ENCODE assay signal across 9 cellular contexts in the genomic region with DNA sequence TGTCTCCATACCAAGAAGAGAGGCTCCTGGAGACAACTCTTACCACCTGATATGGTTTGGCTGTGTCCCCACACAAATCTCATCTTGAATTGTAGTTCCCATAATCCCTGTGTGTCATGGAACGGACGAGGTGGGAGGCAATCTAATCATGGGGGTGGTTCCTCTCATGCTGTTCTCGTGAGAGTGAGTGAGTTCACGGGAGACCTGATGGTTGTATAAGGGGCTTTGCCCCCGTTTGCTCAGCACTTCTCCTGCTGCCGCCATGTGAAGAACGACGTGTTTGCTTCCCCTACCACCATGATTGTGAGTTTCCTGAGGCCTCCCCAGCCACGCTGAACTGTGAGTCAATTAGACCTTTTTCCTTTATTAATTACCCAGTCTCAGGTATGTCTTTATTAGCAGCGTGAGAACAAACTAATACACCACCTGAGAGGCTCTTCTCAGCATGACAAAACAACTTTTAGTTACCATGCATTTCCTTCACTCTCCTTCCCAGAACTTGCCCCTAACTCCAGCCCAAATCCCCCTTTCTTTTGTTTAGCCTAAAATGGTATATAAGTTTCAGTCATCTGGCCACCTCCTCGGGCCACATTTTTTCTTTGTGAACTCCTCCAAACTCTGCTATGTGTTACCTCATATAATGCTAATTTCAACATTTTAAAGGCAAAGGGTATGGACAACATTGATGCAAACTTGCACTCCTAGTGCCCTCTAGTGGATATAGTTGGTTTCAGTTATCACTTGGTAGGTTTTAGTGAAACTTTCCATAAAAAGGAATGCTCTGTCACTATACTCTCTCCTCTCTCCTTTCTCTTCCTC. TPM values are rescaled to one million over a fixed set of nuclear protein-coding genes. Genes with fewer than 3 reads are reported as not detected.
DNase-seq lines count a peak whose midpoint lies in the region; ATAC-seq and TF ChIP-seq lines count a peak whose summit lies in the region.
"Had no signal": no experiment of that assay in that cellular context is flagged by ENCODE, and none has a peak within 500 bp of the region (broad histone marks: within the 10 kb centered on the region; RNA-seq: fewer than 3 reads in every experiment).

No MANE protein-coding gene starts in this region.

- TF ChIP-seq POLR2A in adrenal gland (IDR thresholded peaks at IDR 0.05) (no peak), suprapubic skin (IDR thresholded peaks at IDR 0.05) (no peak)

- H3K9me3 ChIP-seq in adrenal gland (replicated peaks in 1 of 3), result no peaks in the 10 kb centered on the region
- H3K9me3 ChIP-seq in iPS-18a (ENCODE audit: control insufficient read depth, low read depth, low read length), result no peaks in the 10 kb centered on the region
- H3K9me3 ChIP-seq in suprapubic skin, result no peaks in the 10 kb centered on the region

- ATAC-seq in HG02973 (IDR thresholded peaks at IDR 0.05; ENCODE audit: unreplicated experiment), result peak; percentile 66

- 54 to 66% (median 64%) methylated on average over 9 to 11 of the region's 11 CpGs for WGBS in adrenal gland, 4 donors
- WGBS in suprapubic skin, result 77% methylated on average over 11 of the region's 11 CpGs

- intact Hi-C loops in adrenal gland (cut with DNase I), result no loop called here

- H3K27me3 ChIP-seq in adrenal gland, result no peaks in the 10 kb centered on the region
- H3K27me3 ChIP-seq in iPS-18a (ENCODE audit: control insufficient read depth, insufficient read depth, low read length), result no peaks in the 10 kb centered on the region
- H3K27me3 ChIP-seq in suprapubic skin, result no peaks in the 10 kb centered on the region

- H3K27ac ChIP-seq in adrenal gland (no peak overlapping the region), iPS-18a (ENCODE audit: low read length) (peak overlapping the region; percentile 6), suprapubic skin (no peak overlapping the region)

- peak; percentile 49 for DNase-seq in AG10803 (ENCODE audit: low read depth)
- DNase-seq in GM13976 (ENCODE audit: low spot score), result peak; percentile 45
- DNase-seq in NCI-H2227 (lab: John Stamatoyannopoulos, UW; ENCODE audit: unreplicated experiment), result peak; percentile 62
- no peak for DNase-seq in adrenal gland
- no peak for DNase-seq in suprapubic skin (ENCODE audit: low spot score in 2 of 2)
- no peak for DNase-seq in COLO668 (lab: John Stamatoyannopoulos, UW; ENCODE audit: unreplicated experiment)

- no peak overlapping the region for H3K4me3 ChIP-seq in AG10803 (ENCODE audit: low read length)
- no peak overlapping the region for H3K4me3 ChIP-seq in adrenal gland
- peak overlapping the region; percentile 31 for H3K4me3 ChIP-seq in iPS-18a (ENCODE audit: low read length)
- no peak overlapping the region for H3K4me3 ChIP-seq in suprapubic skin

- H3K36me3 ChIP-seq in adrenal gland (replicated peaks in 1 of 2) (no peaks in the 10 kb centered on the region), iPS-18a (ENCODE audit: control insufficient read depth, low read depth, low read length) (no peaks in the 10 kb centered on the region), suprapubic skin (no peaks in the 10 kb centered on the region)

- no peak for TF ChIP-seq EP300 in suprapubic skin (IDR thresholded peaks at IDR 0.05)

- TF ChIP-seq CTCF in AG10803 (conservative IDR thresholded peaks at IDR 0.05; ENCODE audit: low read length) (peak; percentile 83), GM13976 (IDR thresholded peaks at IDR 0.05; ENCODE audit: borderline replicate concordance, control extremely low read depth, extremely low read depth, insufficient read depth, missing control alignments) (peak; percentile 69), adrenal gland (IDR thresholded peaks at IDR 0.05) (peak; percentile 69 to 78 (median 74)), suprapubic skin (IDR thresholded peaks at IDR 0.05) (peak; percentile 58 to 60)

- no peak overlapping the region for H3K9ac ChIP-seq in iPS-18a (ENCODE audit: low read length)

- in situ Hi-C loops in GM13976 (cut with MboI; ENCODE audit: low sequenced_read_pairs, unreplicated experiment), result no loop called here

- H3K4me1 ChIP-seq in adrenal gland (replicated peaks in 1 of 2), result no peaks in the 10 kb centered on the region
- peaks cover 18% of the 10 kb centered on the region for H3K4me1 ChIP-seq in iPS-18a (ENCODE audit: control insufficient read depth, low read depth, low read length)
- peaks cover 4% of the 10 kb centered on the region for H3K4me1 ChIP-seq in suprapubic skin

RNA-seq across cellular contexts. Expression of a gene that starts 58.6 kb away (rescaled TPM):
- total RNA-seq in adrenal gland (under 1 TPM in 1 of 8 donors, not detected in 7; 0.47 TPM), suprapubic skin (not detected)
- polyA plus RNA-seq in adrenal gland, result not detected
- total RNA-seq: pulmonary artery endothelial cell had no signal

Comparison
In these comparisons a context has a peak if more than half of its experiments do, and no peak if none do; other contexts are left out.
1. DNase-seq: peak in AG10803 (single experiment), GM13976 (single experiment) and NCI-H2227 (single experiment); none in adrenal gland (0 of 7), suprapubic skin (0 of 2) and COLO668 (single experiment).
2. Peak in every context shown above with its lines, with median percentiles within 50 percentile points of each other: CTCF ChIP-seq.